ENCODE assay signal across 17 cellular contexts in genomic region chr1:9503001-9503675, GRCh38. TPM values are rescaled to one million over a fixed set of nuclear protein-coding genes. Genes with fewer than 3 reads are reported as not detected.
DNase-seq lines count a peak whose midpoint lies in the region; ATAC-seq, FAIRE-seq and TF ChIP-seq lines count a peak whose summit lies in the region.
"Had no signal": no experiment of that assay in that cellular context is flagged by ENCODE, and none has a peak within 500 bp of the region (broad histone marks: within the 10 kb centered on the region; RNA-seq: fewer than 3 reads in every experiment).

No MANE protein-coding gene starts in this region.

- H3K79me2 ChIP-seq in Karpas-422 (ENCODE audit: low read length): no peaks in the 10 kb centered on the region

- TF ChIP-seq CTCF in right atrium auricular region (IDR thresholded peaks at IDR 0.05): no peak
- no peak for TF ChIP-seq CTCF in kidney (IDR thresholded peaks at IDR 0.05; ENCODE audit: borderline replicate concordance, extremely low read depth, insufficient read depth)
- no peak for TF ChIP-seq CTCF in thoracic aorta (IDR thresholded peaks at IDR 0.05)

- intact Hi-C loops in Right ventricle myocardium inferior (cut with DNase I): no loop called here
- intact Hi-C loops in kidney (cut with DNase I): no loop called here

- H3K9me3 ChIP-seq in right atrium auricular region (no peaks in the 10 kb centered on the region), kidney (ENCODE audit: control insufficient read depth in 1 of 2, low read length in 2 of 2) (no peaks in the 10 kb centered on the region), thoracic aorta (no peaks in the 10 kb centered on the region), Karpas-422 (ENCODE audit: low read length) (no peaks in the 10 kb centered on the region)
- H3K9me3 ChIP-seq: HAP-1, Peyer's patch had no signal

- no peak overlapping the region for H3K9ac ChIP-seq in kidney (ENCODE audit: low read length in 2 of 2)
- H3K9ac ChIP-seq in Karpas-422 (ENCODE audit: low read length): no peak overlapping the region

- H2AFZ ChIP-seq in Karpas-422 (ENCODE audit: low read length): no peak overlapping the region

- H3K36me3 ChIP-seq in right atrium auricular region (no peaks in the 10 kb centered on the region), kidney (ENCODE audit: control insufficient read depth in 1 of 2, insufficient read depth in 2 of 2, low read length in 2 of 2) (no peaks in the 10 kb centered on the region), thoracic aorta (no peaks in the 10 kb centered on the region), Karpas-422 (ENCODE audit: insufficient read depth, low read length) (no peaks in the 10 kb centered on the region)
- H3K36me3 ChIP-seq: HAP-1, Peyer's patch had no signal

- DNase-seq in Right ventricle myocardium inferior (ENCODE audit: missing footprints) (no peak), right atrium auricular region (ENCODE audit: low spot score) (no peak), kidney (no peak), mucosa of gallbladder (ENCODE audit: low spot score) (peak; percentile 38), thoracic aorta (ENCODE audit: low spot score) (no peak), Karpas-422 (no peak), hepatic stellate cell (ENCODE audit: low spot score) (no peak)
- no peak for DNase-seq in activated naive CD4-positive, alpha-beta T cell (lab: John Stamatoyannopoulos, UW)
- DNase-seq: AML-193; DMS79 treated with DMSO at 0.1 percent for 48 hours; NCI-H1105; NCI-H1694 treated with DMSO at 0.1 percent for 48 hours; NCI-H748 treated with DMSO at 0.1 percent for 48 hours; NK-92 treated with Interleukin-12 subunit alpha and Interleukin-12 subunit beta, amount 100 ng/mL, for 24 hours; Peyer's patch had no signal

- ATAC-seq in Right ventricle myocardium inferior: peak; percentile 63
- no peak for ATAC-seq in thoracic aorta (ENCODE audit: insufficient number of reproducible peaks, low FRiP score, low read depth)

- H3K4me2 ChIP-seq in Karpas-422 (ENCODE audit: low read depth, low read length, poor library complexity, severe bottlenecking): no peak overlapping the region

- H4K20me1 ChIP-seq in Karpas-422 (ENCODE audit: insufficient read depth, low read depth, low read length): no peaks in the 10 kb centered on the region

- FAIRE-seq in kidney (lab: Jason Lieb, UNC): no peak

- no peaks in the 10 kb centered on the region for H3K4me1 ChIP-seq in right atrium auricular region
- H3K4me1 ChIP-seq in kidney (ENCODE audit: control insufficient read depth in 1 of 2, insufficient read depth in 1 of 2, low read depth in 1 of 2, low read length in 2 of 2): peaks cover 10% of the 10 kb centered on the region in 2 donors
- H3K4me1 ChIP-seq in thoracic aorta (ENCODE audit: control insufficient read depth in 1 of 2, low read depth in 2 of 2): peaks cover 0 to 6% of the 10 kb centered on the region in 2 donors
- no peaks in the 10 kb centered on the region for H3K4me1 ChIP-seq in Karpas-422 (ENCODE audit: low read length)
- H3K4me1 ChIP-seq: HAP-1, Peyer's patch had no signal

- H3K4me3 ChIP-seq in right atrium auricular region: no peak overlapping the region
- H3K4me3 ChIP-seq in kidney (ENCODE audit: low read length in 2 of 2): peak overlapping the region in 1 of 2 donors; percentile 48
- peak overlapping the region; percentile 34 for H3K4me3 ChIP-seq in thoracic aorta
- no peak overlapping the region for H3K4me3 ChIP-seq in Karpas-422 (ENCODE audit: low read length)
- H3K4me3 ChIP-seq: HAP-1, Peyer's patch had no signal

- H3K27ac ChIP-seq in right atrium auricular region (no peak overlapping the region), kidney (ENCODE audit: low read depth in 2 of 2, low read length in 2 of 2) (peak overlapping the region; percentile 9 to 57), thoracic aorta (no peak overlapping the region), Karpas-422 (ENCODE audit: low read length) (no peak overlapping the region)
- H3K27ac ChIP-seq: 22Rv1, Peyer's patch had no signal

- no peaks in the 10 kb centered on the region for H3K9me2 ChIP-seq in Karpas-422 (replicated peaks; ENCODE audit: insufficient read depth, low read length)

- H3K27me3 ChIP-seq in right atrium auricular region (no peaks in the 10 kb centered on the region), thoracic aorta (replicated peaks; ENCODE audit: insufficient read depth) (no peaks in the 10 kb centered on the region), Karpas-422 (ENCODE audit: low read length) (no peaks in the 10 kb centered on the region)
- H3K27me3 ChIP-seq: Peyer's patch had no signal

RNA-seq across cellular contexts. Expression of gene SLC25A33, which starts 36.1 kb away (rescaled TPM):
- total RNA-seq in Right ventricle myocardium inferior (5.7 TPM), right atrium auricular region (10 to 100 TPM; 10.9 to 16.4 TPM), kidney (3.8 TPM), mucosa of gallbladder (4.5 TPM), thoracic aorta (10 to 100 TPM in 1 of 2 donors, 1 to 10 TPM in 1; 4.1 to 12.3 TPM)
- 11.3 TPM for polyA plus RNA-seq in kidney (ENCODE audit: insufficient read depth, low read depth, low replicate concordance)
- total RNA-seq in Karpas-422 (2014; rRNA removed; shearing (Covaris generic); ENCODE audit: low replicate concordance): 19.7 and 25.2 TPM in 2 replicates

Comparison
In these comparisons a context has a peak if more than half of its experiments do, and no peak if none do; other contexts are left out.
1. H3K27ac ChIP-seq: peak in kidney (2 of 2); none in right atrium auricular region (0 of 2), thoracic aorta (0 of 2) and Karpas-422 (single experiment).